ENCODE assay signal across 8 cellular contexts in the genomic region with DNA sequence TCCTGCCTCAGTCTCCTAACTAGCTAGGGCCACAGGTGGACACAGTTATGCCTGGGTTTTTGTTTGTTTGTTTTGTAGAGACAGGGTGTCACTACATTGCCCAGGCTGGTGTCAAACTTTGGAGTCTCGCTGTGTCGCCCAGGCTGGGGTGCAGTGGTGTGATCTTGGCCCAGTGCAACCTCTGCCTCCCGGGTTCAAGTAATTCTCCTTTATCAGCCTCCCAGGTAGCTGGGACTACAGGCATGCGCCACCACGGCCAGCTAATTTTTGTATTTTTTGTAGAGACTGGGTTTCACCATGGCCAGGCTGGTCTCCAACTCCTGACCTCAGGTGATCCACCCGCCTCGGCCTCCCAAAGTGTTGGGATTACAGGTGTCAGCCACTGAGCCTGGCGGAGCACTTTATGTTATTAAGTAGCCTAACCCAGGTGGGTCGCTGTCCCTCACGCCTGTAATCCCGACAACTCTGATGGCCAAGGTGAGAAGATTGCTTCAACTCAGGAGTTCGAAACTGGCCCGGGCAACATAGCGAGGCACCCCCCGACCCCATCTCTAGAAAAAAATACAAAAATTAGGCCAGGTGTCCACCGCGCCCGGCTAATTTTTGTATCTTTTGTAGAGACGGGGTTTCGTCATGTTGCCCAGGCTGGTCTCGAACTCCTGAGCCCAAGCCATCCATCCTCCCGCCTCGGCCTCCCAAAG.
DNase-seq lines count a peak whose midpoint lies in the region; ATAC-seq and TF ChIP-seq lines count a peak whose summit lies in the region.
"Not testable (repeated sequence)": the region's sequence is repeated elsewhere in the genome, so short reads cannot be mapped to it uniquely, and the experiment has no call there.

No MANE protein-coding gene starts in this region.

- not testable (repeated sequence) for H3K36me3 ChIP-seq in DND-41 (ENCODE audit: insufficient read depth, low read length); MG63; lower lobe of right lung; vagina

- H3K4me2 ChIP-seq in DND-41 (ENCODE audit: insufficient read depth, low read length), result peak overlapping the region; percentile 81

- not testable (repeated sequence) for TF ChIP-seq CTCF in DND-41 (IDR thresholded peaks at IDR 0.05; ENCODE audit: borderline replicate concordance, extremely low read depth, low read length, poor library complexity, severe bottlenecking); brain (conservative IDR thresholded peaks at IDR 0.05); fibroblast of villous mesenchyme (IDR thresholded peaks at IDR 0.05; ENCODE audit: insufficient read depth, low read depth, low read length); lower lobe of right lung (IDR thresholded peaks at IDR 0.05); vagina (IDR thresholded peaks at IDR 0.05)

- not testable (repeated sequence) for H3K4me1 Mint-ChIP-seq in activated CD4-positive, alpha-beta T cell treated with anti-CD3 and anti-CD28 coated beads, Interleukin-2, amount 10 ng/mL, durations not matched to agents 24 days and 14 days; brain

- not testable (repeated sequence) for TF ChIP-seq POLR2A in vagina (IDR thresholded peaks at IDR 0.05)

- H3K9ac ChIP-seq in DND-41 (ENCODE audit: low read depth, low read length), result peak overlapping the region; percentile 86

- peak overlapping the region; percentile 58 to 77; a peak in 3 of 4 replicates for H3K4me3 ChIP-seq in DND-41 (ENCODE audit: low read depth in 1 of 2, low read length in 2 of 2)
- H3K4me3 ChIP-seq in MG63, result peak overlapping the region; percentile 84
- peak overlapping the region; percentile 69 for H3K4me3 ChIP-seq in fibroblast of villous mesenchyme (ENCODE audit: low read depth, low read length)
- peak overlapping the region; percentile 76 for H3K4me3 ChIP-seq in lower lobe of right lung
- H3K4me3 ChIP-seq in vagina, result peak overlapping the region in 1 of 2 donors; percentile 73

- H3K4me1 ChIP-seq in DND-41 (ENCODE audit: insufficient read depth, low read length) (peaks cover 14% of the 10 kb centered on the region), lower lobe of right lung (peaks cover 13% of the 10 kb centered on the region)
- H3K4me1 ChIP-seq in vagina, result not testable (repeated sequence)

- intact Hi-C loops in activated CD4-positive, alpha-beta T cell treated with anti-CD3 and anti-CD28 coated beads, Interleukin-2, amount 10 ng/mL, durations not matched to agents 24 days and 14 days (cut with micrococcal nuclease); lower lobe of right lung (cut with DNase I); sciatic nerve (cut with DNase I); vagina (cut with DNase I): not testable (repeated sequence)

- H3K9me3 Mint-ChIP-seq in activated CD4-positive, alpha-beta T cell treated with anti-CD3 and anti-CD28 coated beads, Interleukin-2, amount 10 ng/mL, durations not matched to agents 24 days and 14 days; brain: not testable (repeated sequence)

- peak overlapping the region; percentile 99 for H3K27ac Mint-ChIP-seq in activated CD4-positive, alpha-beta T cell treated with anti-CD3 and anti-CD28 coated beads, Interleukin-2, amount 10 ng/mL, durations not matched to agents 24 days and 14 days
- H3K27ac Mint-ChIP-seq in brain, result peak overlapping the region in 2 of 5 experiments; percentile 100

- not testable (repeated sequence) for H3K27me3 Mint-ChIP-seq in activated CD4-positive, alpha-beta T cell treated with anti-CD3 and anti-CD28 coated beads, Interleukin-2, amount 10 ng/mL, durations not matched to agents 24 days and 14 days; brain

- H3K79me2 ChIP-seq in DND-41 (ENCODE audit: insufficient read depth, low read length), result peaks cover 19% of the 10 kb centered on the region

- peak overlapping the region; percentile 97 for H3K4me3 Mint-ChIP-seq in activated CD4-positive, alpha-beta T cell treated with anti-CD3 and anti-CD28 coated beads, Interleukin-2, amount 10 ng/mL, durations not matched to agents 24 days and 14 days
- peak overlapping the region; percentile 97 to 99 (median 98) for H3K4me3 Mint-ChIP-seq in brain

- not testable (repeated sequence) for ATAC-seq in DND-41 (ENCODE audit: insufficient read depth, low read depth); lower lobe of right lung; sciatic nerve

- not testable (repeated sequence) for H3K9me3 ChIP-seq in DND-41 (ENCODE audit: insufficient read depth, low read length, severe bottlenecking); MG63; lower lobe of right lung; vagina

- H4K20me1 ChIP-seq in DND-41 (ENCODE audit: insufficient read depth, low read length), result not testable (repeated sequence)

- not testable (repeated sequence) for DNase-seq in DND-41; MG63; fibroblast of villous mesenchyme (ENCODE audit: low read depth); vagina (ENCODE audit: extremely low spot score in 2 of 2)
- DNase-seq in activated CD4-positive, alpha-beta T cell treated with anti-CD3 and anti-CD28 coated beads, Interleukin-2, amount 10 ng/mL, durations not matched to agents 24 days and 14 days, result peak; percentile 63
- DNase-seq in lower lobe of right lung (peak; percentile 47), sciatic nerve (ENCODE audit: low spot score) (peak; percentile 59)

- not testable (repeated sequence) for H3K27me3 ChIP-seq in DND-41 (ENCODE audit: insufficient read depth, low read length, poor library complexity); MG63; lower lobe of right lung (ENCODE audit: low read depth); vagina

- H2AFZ ChIP-seq in DND-41 (ENCODE audit: low read depth, low read length), result not testable (repeated sequence)

- H3K27ac ChIP-seq in DND-41 (ENCODE audit: low read length), result peak overlapping the region; percentile 80
- H3K27ac ChIP-seq in lower lobe of right lung, result peak overlapping the region; percentile 93
- peak overlapping the region; percentile 84 for H3K27ac ChIP-seq in vagina

- not testable (repeated sequence) for H3K36me3 Mint-ChIP-seq in activated CD4-positive, alpha-beta T cell treated with anti-CD3 and anti-CD28 coated beads, Interleukin-2, amount 10 ng/mL, durations not matched to agents 24 days and 14 days (ENCODE audit: low read depth); brain
